Comparison of ENCODE assay signal across 9 cellular contexts in the genomic region with DNA sequence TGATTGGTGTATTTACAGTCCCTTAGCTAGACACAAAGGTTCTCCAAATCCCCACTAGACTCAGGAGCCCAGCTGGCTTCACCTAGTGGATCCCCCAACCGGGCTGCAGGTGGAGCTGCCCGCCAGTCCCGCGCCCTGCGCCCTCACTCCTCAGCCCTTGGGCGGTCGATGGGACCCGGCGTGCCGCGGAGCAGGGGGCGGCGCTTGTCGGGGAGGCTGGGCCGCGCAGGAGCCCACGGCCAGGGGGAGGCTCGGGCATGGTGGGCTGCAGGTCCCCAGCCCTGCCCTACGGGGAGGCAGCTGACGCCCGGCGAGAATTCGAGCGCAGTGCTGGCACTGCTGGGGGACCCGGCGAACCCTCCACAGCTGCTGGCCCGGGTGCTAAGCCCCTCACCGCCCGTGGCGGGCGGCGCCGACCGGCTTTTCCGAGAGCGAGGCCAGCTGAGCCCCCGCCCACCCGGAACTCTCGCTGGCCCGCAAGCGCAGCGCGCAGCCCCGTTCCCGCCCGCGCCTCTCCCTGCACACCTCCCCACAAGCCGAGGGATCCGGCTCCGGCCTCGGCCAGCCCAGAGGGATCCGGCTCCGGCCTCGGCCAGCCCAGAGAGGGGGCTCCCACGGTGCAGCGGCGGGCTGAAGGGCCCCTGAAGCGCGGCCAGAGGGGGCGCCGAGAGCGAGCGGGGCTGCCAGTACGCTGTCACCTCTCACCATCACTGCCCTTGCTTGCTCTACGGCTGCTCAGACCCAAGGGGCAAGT. TPM values are rescaled to one million over a fixed set of nuclear protein-coding genes. Genes with fewer than 3 reads are reported as not detected.
DNase-seq lines count a peak whose midpoint lies in the region; ATAC-seq and TF ChIP-seq lines count a peak whose summit lies in the region.
"Had no signal": no experiment of that assay in that cellular context is flagged by ENCODE, and none has a peak within 500 bp of the region (broad histone marks: within the 10 kb centered on the region; RNA-seq: fewer than 3 reads in every experiment).

No MANE protein-coding gene starts in this region.

- no peaks in the 10 kb centered on the region for H3K27me3 ChIP-seq in thoracic aorta (replicated peaks; ENCODE audit: insufficient read depth)

- peaks cover 10% of the 10 kb centered on the region for H3K27me3 Mint-ChIP-seq in activated naive CD8-positive, alpha-beta T cell

- H3K4me3 ChIP-seq in thoracic aorta = peak overlapping the region; percentile 61

- peak overlapping the region; percentile 81 for H3K4me3 Mint-ChIP-seq in activated naive CD8-positive, alpha-beta T cell
- H3K4me3 Mint-ChIP-seq: memory B cell had no signal

- TF ChIP-seq CTCF in thoracic aorta (IDR thresholded peaks at IDR 0.05) = no peak

- no peak overlapping the region for H3K27ac Mint-ChIP-seq in activated naive CD8-positive, alpha-beta T cell
- H3K27ac Mint-ChIP-seq: memory B cell had no signal

- no peaks in the 10 kb centered on the region for H3K36me3 Mint-ChIP-seq in activated naive CD8-positive, alpha-beta T cell

- H3K4me1 Mint-ChIP-seq in activated naive CD8-positive, alpha-beta T cell (ENCODE audit: low read depth) = peaks cover 13% of the 10 kb centered on the region
- H3K4me1 Mint-ChIP-seq: memory B cell had no signal

- H3K9me3 Mint-ChIP-seq in activated naive CD8-positive, alpha-beta T cell (ENCODE audit: low read depth) = no peaks in the 10 kb centered on the region
- H3K9me3 Mint-ChIP-seq: memory B cell had no signal

- no peaks in the 10 kb centered on the region for H3K36me3 ChIP-seq in thoracic aorta

- peak; percentile 73 for DNase-seq in NCI-H748 (lab: John Stamatoyannopoulos, UW; ENCODE audit: unreplicated experiment)
- no peak for DNase-seq in NCI-H748 treated with DMSO at 0.1 percent for 48 hours (lab: John Stamatoyannopoulos, UW)
- DNase-seq in kidney tubule cell (ENCODE audit: low spot score) = peak; percentile 16
- DNase-seq in thoracic aorta (ENCODE audit: low spot score) = no peak
- no peak for DNase-seq in NCI-H226
- DNase-seq in KBM-7 = no peak

- ATAC-seq in thoracic aorta (ENCODE audit: insufficient number of reproducible peaks, low FRiP score, low read depth) = no peak
- no peak for ATAC-seq in HG03135 (IDR thresholded peaks at IDR 0.05; ENCODE audit: unreplicated experiment)

- no peaks in the 10 kb centered on the region for H3K9me3 ChIP-seq in thoracic aorta

- H3K27ac ChIP-seq in thoracic aorta = no peak overlapping the region

- in situ Hi-C loops in KBM-7 (cut with MboI; ENCODE audit: low pct_unique_long_range_greater_than_20kb, low sequenced_read_pairs) = no loop called here

- H3K4me1 ChIP-seq in thoracic aorta (ENCODE audit: control insufficient read depth in 1 of 2, low read depth in 2 of 2) = peaks cover 0 to 5% of the 10 kb centered on the region in 2 donors

RNA-seq across cellular contexts. Expression of a gene that starts 39.4 kb away (rescaled TPM):
- total RNA-seq in thoracic aorta = 100 to 1,000 TPM in 1 of 2 donors, 10 to 100 TPM in 1; 77.9 to 131 TPM

Comparison
In these comparisons a context has a peak if more than half of its experiments do, and no peak if none do; other contexts are left out.
1. DNase-seq: peak in NCI-H748 (single experiment) and kidney tubule cell (single experiment); none in NCI-H748 treated with DMSO at 0.1 percent for 48 hours (single experiment), thoracic aorta (single experiment), NCI-H226 (single experiment) and KBM-7 (single experiment).